In genomic region chr15:90264649-90265048, GRCh38 we compare ENCODE assay signal across 6 cellular contexts. TPM values are rescaled to one million over a fixed set of nuclear protein-coding genes. Genes with fewer than 3 reads are reported as not detected.
DNase-seq lines count a peak whose midpoint lies in the region; ATAC-seq lines count a peak whose summit lies in the region.

No MANE protein-coding gene starts in this region.

- DNase-seq in M059J (ENCODE audit: low read depth) (peak; percentile 60), occipital lobe (lab: John Stamatoyannopoulos, UW) (no peak), T-helper 9 cell (no peak)
- peak; percentile 22 for DNase-seq in activated naive CD8-positive, alpha-beta T cell treated with anti-CD3 and anti-CD28 coated beads for 36 hours

- H3K36me3 ChIP-seq in mucosa of rectum (ENCODE audit: control insufficient read depth in 2 of 2, insufficient read depth in 2 of 2, low read length in 2 of 2): peaks cover 1 to 2% of the 10 kb centered on the region in 2 donors

- no peaks in the 10 kb centered on the region for H3K9me3 Mint-ChIP-seq in activated naive CD8-positive, alpha-beta T cell treated with anti-CD3 and anti-CD28 coated beads for 36 hours

- no peak for ATAC-seq in HG02642 (IDR thresholded peaks at IDR 0.05; ENCODE audit: poor library complexity, unreplicated experiment)

- H3K9me3 ChIP-seq in mucosa of rectum (ENCODE audit: control insufficient read depth in 2 of 2, low read length in 2 of 2): no peaks in the 10 kb centered on the region

- peaks cover 24% of the 10 kb centered on the region for H3K36me3 Mint-ChIP-seq in activated naive CD8-positive, alpha-beta T cell treated with anti-CD3 and anti-CD28 coated beads for 36 hours

- H3K4me1 Mint-ChIP-seq in activated naive CD8-positive, alpha-beta T cell treated with anti-CD3 and anti-CD28 coated beads for 36 hours: peaks cover 22% of the 10 kb centered on the region

- peaks cover 30 to 44% of the 10 kb centered on the region in 2 donors for H3K4me1 ChIP-seq in mucosa of rectum (ENCODE audit: control insufficient read depth in 2 of 2, insufficient read depth in 2 of 2, low read length in 2 of 2)

- H3K27me3 ChIP-seq in mucosa of rectum (ENCODE audit: control insufficient read depth in 2 of 2, insufficient read depth in 2 of 2, low read length in 2 of 2): no peaks in the 10 kb centered on the region

- H3K27me3 Mint-ChIP-seq in activated naive CD8-positive, alpha-beta T cell treated with anti-CD3 and anti-CD28 coated beads for 36 hours: no peaks in the 10 kb centered on the region

- peak overlapping the region; percentile 96 for H3K4me3 Mint-ChIP-seq in activated naive CD8-positive, alpha-beta T cell treated with anti-CD3 and anti-CD28 coated beads for 36 hours

- peak overlapping the region; percentile 94 for H3K27ac Mint-ChIP-seq in activated naive CD8-positive, alpha-beta T cell treated with anti-CD3 and anti-CD28 coated beads for 36 hours

- H3K27ac ChIP-seq in mucosa of rectum (ENCODE audit: low read depth in 2 of 2, low read length in 2 of 2): peak overlapping the region; percentile 94 to 95

- H3K9ac ChIP-seq in mucosa of rectum (ENCODE audit: low read depth in 1 of 2, low read length in 2 of 2): peak overlapping the region; percentile 86 to 97

- peak overlapping the region; percentile 97 for H3K4me3 ChIP-seq in mucosa of rectum (ENCODE audit: low read length in 2 of 2)

RNA-seq across cellular contexts. Expression of gene NGRN, which starts 0.8 kb away (rescaled TPM):
- 101 and 125 TPM in 2 replicates for total RNA-seq in M059J (2014; rRNA removed; shearing (Covaris generic))
- total RNA-seq in activated naive CD8-positive, alpha-beta T cell treated with anti-CD3 and anti-CD28 coated beads for 36 hours: 10 to 100 TPM; 24.3 TPM
- total RNA-seq in occipital lobe: 241 TPM

RNA-seq across cellular contexts. Expression of gene TTLL13, which starts 15.3 kb away (rescaled TPM):
- 0.42 TPM in 1 of 2 replicates, not detected in the other for total RNA-seq in M059J (2014; rRNA removed; shearing (Covaris generic))
- total RNA-seq in activated naive CD8-positive, alpha-beta T cell treated with anti-CD3 and anti-CD28 coated beads for 36 hours: under 1 TPM; 0.41 to 0.54 TPM
- 0.31 TPM for total RNA-seq in occipital lobe

RNA-seq across cellular contexts. Expression of gene GDPGP1, which starts 30.6 kb away (rescaled TPM):
- total RNA-seq in M059J (2014; rRNA removed; shearing (Covaris generic)): 3.5 and 11.2 TPM in 2 replicates
- 10 to 100 TPM in 1 of 2 experiments, 1 to 10 TPM in 1; 8.3 to 11.8 TPM for total RNA-seq in activated naive CD8-positive, alpha-beta T cell treated with anti-CD3 and anti-CD28 coated beads for 36 hours
- total RNA-seq in occipital lobe: 9.7 TPM

RNA-seq across cellular contexts. Expression of gene CIB1, which starts 30.9 kb away (rescaled TPM):
- total RNA-seq in M059J (2014; rRNA removed; shearing (Covaris generic)): 45.1 and 51.4 TPM in 2 replicates
- 100 to 1,000 TPM; 181 to 190 TPM for total RNA-seq in activated naive CD8-positive, alpha-beta T cell treated with anti-CD3 and anti-CD28 coated beads for 36 hours
- total RNA-seq in occipital lobe: 2.7 TPM

Comparison
In these comparisons a context has a peak if more than half of its experiments do, and no peak if none do; other contexts are left out.
1. DNase-seq: peak in M059J (single experiment) and activated naive CD8-positive, alpha-beta T cell treated with anti-CD3 and anti-CD28 coated beads for 36 hours (single experiment); none in occipital lobe (single experiment) and T-helper 9 cell (single experiment).